In genomic region chr22:43848366-43849171, GRCh38 we compare ENCODE assay signal across 10 cellular contexts. TPM values are rescaled to one million over a fixed set of nuclear protein-coding genes. Genes with fewer than 3 reads are reported as not detected.
DNase-seq lines count a peak whose midpoint lies in the region; ATAC-seq, FAIRE-seq and TF ChIP-seq lines count a peak whose summit lies in the region.
"Had no signal": no experiment of that assay in that cellular context is flagged by ENCODE, and none has a peak within 500 bp of the region (broad histone marks: within the 10 kb centered on the region; RNA-seq: fewer than 3 reads in every experiment).

No MANE protein-coding gene starts in this region.

- H3K36me3 ChIP-seq in PC-3 (ENCODE audit: low read depth, low read length) (no peaks in the 10 kb centered on the region), heart right ventricle (no peaks in the 10 kb centered on the region)
- H3K36me3 ChIP-seq: adrenal gland had no signal

- H3K4me3 ChIP-seq in right cardiac atrium (ENCODE audit: low read length), result no peak overlapping the region
- no peak overlapping the region for H3K4me3 ChIP-seq in PC-3 (ENCODE audit: low read length)
- H3K4me3 ChIP-seq in heart right ventricle, result no peak overlapping the region
- H3K4me3 ChIP-seq: adrenal gland had no signal

- TF ChIP-seq CTCF in PC-3 (conservative IDR thresholded peaks at IDR 0.05; ENCODE audit: low read depth, low read length), result peak; percentile 57
- peak in 8 of 9 donors; percentile 7 to 58 (median 48) for TF ChIP-seq CTCF in heart right ventricle (IDR thresholded peaks at IDR 0.05)

- H3K27me3 ChIP-seq in right cardiac atrium (ENCODE audit: control insufficient read depth, insufficient read depth), result no peaks in the 10 kb centered on the region
- peaks cover 18% of the 10 kb centered on the region for H3K27me3 ChIP-seq in PC-3 (ENCODE audit: low read length)
- H3K27me3 ChIP-seq in heart right ventricle, result peaks cover 0 to 49% (median 20%) of the 10 kb centered on the region in 7 donors
- H3K27me3 ChIP-seq: adrenal gland had no signal

- H3K4me2 ChIP-seq in PC-3 (ENCODE audit: low read length), result no peak overlapping the region
- H3K4me2 ChIP-seq: KMS-11 had no signal

- H3K36me3 Mint-ChIP-seq in activated T-helper 17 cell treated with anti-CD3 and anti-CD28 coated beads, Interleukin-2, amount 50 U/mL, for 72 hours (ENCODE audit: low read depth), result no peaks in the 10 kb centered on the region

- FAIRE-seq in urothelium cell line (lab: Jason Lieb, UNC), result no peak

- H3K4me1 Mint-ChIP-seq in activated T-helper 17 cell treated with anti-CD3 and anti-CD28 coated beads, Interleukin-2, amount 50 U/mL, for 72 hours, result no peaks in the 10 kb centered on the region

- H3K9ac ChIP-seq in PC-3 (ENCODE audit: low read length), result no peak overlapping the region
- H3K9ac ChIP-seq: KMS-11 had no signal

- no peak overlapping the region for H3K27ac Mint-ChIP-seq in activated T-helper 17 cell treated with anti-CD3 and anti-CD28 coated beads, Interleukin-2, amount 50 U/mL, for 72 hours

- H3K27ac ChIP-seq in right cardiac atrium (ENCODE audit: low read length) (no peak overlapping the region), PC-3 (ENCODE audit: low read length) (no peak overlapping the region), heart right ventricle (no peak overlapping the region)
- H3K27ac ChIP-seq: adrenal gland, KMS-11 had no signal

- no peak overlapping the region for H3K4me3 Mint-ChIP-seq in activated T-helper 17 cell treated with anti-CD3 and anti-CD28 coated beads, Interleukin-2, amount 50 U/mL, for 72 hours

- no TSS peak for BruUV-seq in PC-3 (replicated peaks; lab: Mats Ljungman, UMichigan)

- CTCF ChIA-PET in PC-3 (lab: Charles Lee), result interaction anchor here (0.5 to 0.7 kb wide), 3 partner anchors 20 to 98 kb away, joined by 3 to 5 read pairs (median 4); partner anchors contain the start of gene EFCAB6

- POLR2A ChIA-PET in PC-3 (lab: Charles Lee; ENCODE audit: unreplicated experiment), result no interaction called here

- no peaks in the 10 kb centered on the region for H3K4me1 ChIP-seq in right cardiac atrium (ENCODE audit: control insufficient read depth, insufficient read depth, low read length)
- H3K4me1 ChIP-seq in PC-3 (ENCODE audit: insufficient read depth, low read length), result no peaks in the 10 kb centered on the region
- H3K4me1 ChIP-seq in heart right ventricle, result peaks cover 0 to 7% (median 0%) of the 10 kb centered on the region in 9 donors
- H3K4me1 ChIP-seq: adrenal gland had no signal

- no peaks in the 10 kb centered on the region for H4K20me1 ChIP-seq in PC-3 (ENCODE audit: low read length)

- H3K9me3 ChIP-seq in right cardiac atrium (ENCODE audit: control insufficient read depth, low read length) (no peaks in the 10 kb centered on the region), PC-3 (ENCODE audit: low read length) (no peaks in the 10 kb centered on the region), heart right ventricle (no peaks in the 10 kb centered on the region)
- H3K9me3 ChIP-seq: adrenal gland had no signal

- no peaks in the 10 kb centered on the region for H3K9me3 Mint-ChIP-seq in activated T-helper 17 cell treated with anti-CD3 and anti-CD28 coated beads, Interleukin-2, amount 50 U/mL, for 72 hours

- H3K79me2 ChIP-seq in PC-3 (ENCODE audit: low read length), result no peaks in the 10 kb centered on the region

- DNase-seq in Right ventricle myocardium superior, result no peak
- no peak for DNase-seq in right cardiac atrium
- peak; percentile 29 for DNase-seq in PC-3
- DNase-seq in heart right ventricle, result no peak
- peak; percentile 38 for DNase-seq in urothelium cell line (ENCODE audit: low spot score)
- DNase-seq in activated CD4-positive, alpha-beta T cell treated with anti-CD3 and anti-CD28 coated beads, Interleukin-2, amount 50 U/mL, for 4 hours, result no peak
- DNase-seq in hippocampal formation (lab: John Stamatoyannopoulos, UW), result no peak

- H3K27me3 Mint-ChIP-seq in activated T-helper 17 cell treated with anti-CD3 and anti-CD28 coated beads, Interleukin-2, amount 50 U/mL, for 72 hours, result peaks cover 29% of the 10 kb centered on the region

- no peaks in the 10 kb centered on the region for H3F3A ChIP-seq in PC-3 (ENCODE audit: low read length, unreplicated experiment)

- WGBS in right cardiac atrium, result 47% methylated on average over 16 of the region's 16 CpGs
- WGBS in heart right ventricle, 2 donors, result 46 to 50% methylated on average over 16 of the region's 16 CpGs

- intact Hi-C loops in Right ventricle myocardium superior (cut with DNase I), result no loop called here
- intact Hi-C loops in right cardiac atrium (cut with DNase I), result no loop called here
- intact Hi-C loops in PC-3 (cut with micrococcal nuclease), result no loop called here
- intact Hi-C loops in heart right ventricle (cut with DNase I), result no loop called here

- H2AFZ ChIP-seq in PC-3 (ENCODE audit: low read length), result no peak overlapping the region

- ATAC-seq in Right ventricle myocardium superior (ENCODE audit: poor library complexity) (peak; percentile 88), right cardiac atrium (no peak), PC-3 (peak; percentile 65), heart right ventricle (peak in 7 of 8 donors; percentile 43 to 76 (median 74))
- ATAC-seq in activated T-helper 17 cell treated with anti-CD3 and anti-CD28 coated beads, Interleukin-2, amount 50 U/mL, for 72 hours (replicated peaks), result no peak

- H3K9me2 ChIP-seq in PC-3 (replicated peaks; ENCODE audit: low read length), result no peaks in the 10 kb centered on the region

RNA-seq across cellular contexts. Expression of gene SULT4A1, which starts 13.7 kb away (rescaled TPM):
- total RNA-seq in Right ventricle myocardium superior (0.51 TPM), right cardiac atrium (under 1 TPM; 0.17 to 0.42 (median 0.24) TPM), PC-3 (2014; rRNA removed) (not detected in 2 replicates), heart right ventricle (1 to 10 TPM in 1 of 10 donors, under 1 TPM in 7, not detected in 2; 0.19 to 1.2 (median 0.32) TPM)
- polyA plus RNA-seq in right cardiac atrium (0.57 TPM), heart right ventricle (under 1 TPM; 0.25 to 0.29 TPM)
- total RNA-seq in activated T-helper 17 cell treated with anti-CD3 and anti-CD28 coated beads, Interleukin-2, amount 50 U/mL, for 72 hours, result under 1 TPM in 1 of 2 donors, not detected in 1; 0.11 TPM

RNA-seq across cellular contexts. Expression of gene EFCAB6, which starts 36.5 kb away (rescaled TPM):
- total RNA-seq in Right ventricle myocardium superior, result 1.7 TPM
- 1 to 10 TPM; 1.7 to 3.4 (median 2.4) TPM for total RNA-seq in right cardiac atrium
- polyA plus RNA-seq in right cardiac atrium, result 0.70 TPM
- 0.07 and 1.2 TPM in 2 replicates for total RNA-seq in PC-3 (2014; rRNA removed)
- total RNA-seq in heart right ventricle, result 1 to 10 TPM; 1.0 to 4.3 (median 1.9) TPM
- polyA plus RNA-seq in heart right ventricle, result under 1 TPM; 0.25 to 0.44 TPM
- under 1 TPM in 1 of 2 donors, not detected in 1; 0.09 TPM for total RNA-seq in activated T-helper 17 cell treated with anti-CD3 and anti-CD28 coated beads, Interleukin-2, amount 50 U/mL, for 72 hours

RNA-seq across cellular contexts. Expression of gene PNPLA5, which starts 43.2 kb away (rescaled TPM):
- total RNA-seq in Right ventricle myocardium superior (not detected), right cardiac atrium (not detected), PC-3 (2014; rRNA removed) (not detected in 2 replicates), heart right ventricle (not detected)
- polyA plus RNA-seq in right cardiac atrium (not detected), heart right ventricle (not detected)
- not detected for total RNA-seq in activated T-helper 17 cell treated with anti-CD3 and anti-CD28 coated beads, Interleukin-2, amount 50 U/mL, for 72 hours
- total RNA-seq: adrenal gland had no signal
- polyA plus RNA-seq: adrenal gland had no signal

Comparison
In these comparisons a context has a peak if more than half of its experiments do, and no peak if none do; other contexts are left out.
1. ATAC-seq: peak in Right ventricle myocardium superior (single experiment), PC-3 (single experiment) and heart right ventricle (7 of 8); none in right cardiac atrium (0 of 2) and activated T-helper 17 cell treated with anti-CD3 and anti-CD28 coated beads, Interleukin-2, amount 50 U/mL, for 72 hours (single experiment).
2. DNase-seq: peak in PC-3 (single experiment) and urothelium cell line (single experiment); none in Right ventricle myocardium superior (single experiment), right cardiac atrium (0 of 3), heart right ventricle (0 of 2), activated CD4-positive, alpha-beta T cell treated with anti-CD3 and anti-CD28 coated beads, Interleukin-2, amount 50 U/mL, for 4 hours (0 of 2) and hippocampal formation (0 of 2).